8 cellular contexts compared by ENCODE assay signal in genomic region chr17:68498479-68499326, GRCh38. TPM values are rescaled to one million over a fixed set of nuclear protein-coding genes. Genes with fewer than 3 reads are reported as not detected.
DNase-seq lines count a peak whose midpoint lies in the region; ATAC-seq and TF ChIP-seq lines count a peak whose summit lies in the region.

No MANE protein-coding gene starts in this region.

- peak overlapping the region in 1 of 2 donors; percentile 30 for H3K27ac Mint-ChIP-seq in stimulated activated naive CD8-positive, alpha-beta T cell treated with anti-CD3 and anti-CD28 coated beads, Interleukin-15, amount 100 ng/mL, for 72 hours
- H3K27ac Mint-ChIP-seq in effector memory CD8-positive, alpha-beta T cell, result peak overlapping the region; percentile 24 to 65

- H3K27me3 ChIP-seq in uterus, result no peaks in the 10 kb centered on the region

- DNase-seq in stimulated activated naive CD8-positive, alpha-beta T cell treated with anti-CD3 and anti-CD28 coated beads, Interleukin-15, amount 100 ng/mL, for 72 hours, result no peak
- no peak for DNase-seq in stimulated activated naive CD8-positive, alpha-beta T cell treated with anti-CD3 and anti-CD28 coated beads, Interleukin-15, Interleukin-2, amounts not matched to agents 100 U/mL and 50 U/mL, for 24 hours
- no peak for DNase-seq in effector memory CD8-positive, alpha-beta T cell
- DNase-seq in uterus (peak; percentile 51 to 59), KG1 (lab: John Stamatoyannopoulos, UW) (no peak), RWPE1 (ENCODE audit: low spot score) (no peak), NCI-H69 (lab: John Stamatoyannopoulos, UW) (no peak)

- peaks cover 18% of the 10 kb centered on the region for H3K4me1 Mint-ChIP-seq in stimulated activated naive CD8-positive, alpha-beta T cell treated with anti-CD3 and anti-CD28 coated beads, Interleukin-15, amount 100 ng/mL, for 72 hours
- H3K4me1 Mint-ChIP-seq in effector memory CD8-positive, alpha-beta T cell (ENCODE audit: low read depth in 2 of 2), result peaks cover 7 to 18% of the 10 kb centered on the region in 2 donors

- CTCF ChIA-PET in RWPE1 (lab: Yijun Ruan, JAX), result interaction anchor here (0.7 kb wide), 1 partner anchor 28 kb away, joined by 4 read pairs; no protein-coding TSS in a partner anchor

- peaks cover 5% of the 10 kb centered on the region for H3K36me3 Mint-ChIP-seq in effector memory CD8-positive, alpha-beta T cell (ENCODE audit: insufficient read depth)

- ATAC-seq in stimulated activated naive CD8-positive, alpha-beta T cell treated with anti-CD3 and anti-CD28 coated beads, Interleukin-15, amount 100 ng/mL, for 72 hours, result no peak
- ATAC-seq in stimulated activated naive CD8-positive, alpha-beta T cell treated with anti-CD3 and anti-CD28 coated beads, Interleukin-15, Interleukin-2, amounts not matched to agents 100 U/mL and 50 U/mL, for 24 hours, result no peak
- ATAC-seq in HG03571 (IDR thresholded peaks at IDR 0.05; ENCODE audit: unreplicated experiment), result peak; percentile 21
- ATAC-seq in effector memory CD8-positive, alpha-beta T cell (replicated peaks), result no peak

- no peaks in the 10 kb centered on the region for H3K9me3 Mint-ChIP-seq in stimulated activated naive CD8-positive, alpha-beta T cell treated with anti-CD3 and anti-CD28 coated beads, Interleukin-15, amount 100 ng/mL, for 72 hours
- no peaks in the 10 kb centered on the region for H3K9me3 Mint-ChIP-seq in effector memory CD8-positive, alpha-beta T cell

- POLR2A ChIA-PET in RWPE1 (lab: Yijun Ruan, JAX; ENCODE audit: low non-redundant PET), result no interaction called here

- H3K36me3 ChIP-seq in uterus, result no peaks in the 10 kb centered on the region

- H3K4me3 Mint-ChIP-seq in stimulated activated naive CD8-positive, alpha-beta T cell treated with anti-CD3 and anti-CD28 coated beads, Interleukin-15, amount 100 ng/mL, for 72 hours, result peak overlapping the region; percentile 36 to 51
- H3K4me3 Mint-ChIP-seq in effector memory CD8-positive, alpha-beta T cell, result peak overlapping the region in 1 of 2 donors; percentile 49

- TF ChIP-seq CTCF in uterus (IDR thresholded peaks at IDR 0.05) (no peak), RWPE1 (conservative IDR thresholded peaks at IDR 0.05; ENCODE audit: low read depth) (no peak)

- peaks cover 18% of the 10 kb centered on the region for H3K27me3 Mint-ChIP-seq in stimulated activated naive CD8-positive, alpha-beta T cell treated with anti-CD3 and anti-CD28 coated beads, Interleukin-15, amount 100 ng/mL, for 72 hours
- peaks cover 5 to 27% of the 10 kb centered on the region in 2 donors for H3K27me3 Mint-ChIP-seq in effector memory CD8-positive, alpha-beta T cell

- H3K4me1 ChIP-seq in uterus, result no peaks in the 10 kb centered on the region

- H3K4me3 ChIP-seq in uterus, result no peak overlapping the region

- H3K27ac ChIP-seq in uterus (peak overlapping the region; percentile 36 to 55), RWPE1 (no peak overlapping the region)

- intact Hi-C loops in uterus (cut with DNase I; ENCODE audit: low total_unique reads), result no loop called here

- TF ChIP-seq POLR2A in uterus (IDR thresholded peaks at IDR 0.05), result no peak

- no peaks in the 10 kb centered on the region for H3K9me3 ChIP-seq in uterus

RNA-seq across cellular contexts. Expression of gene PRKAR1A, which starts 13.5 kb away (rescaled TPM):
- total RNA-seq in uterus, result 100 to 1,000 TPM; 171 to 532 (median 388) TPM

RNA-seq across cellular contexts. Expression of gene WIPI1, which starts 41.4 kb away (rescaled TPM):
- 10 to 100 TPM in 3 of 4 donors, 1 to 10 TPM in 1; 7.9 to 40.7 (median 27.9) TPM for total RNA-seq in uterus

Comparison
In these comparisons a context has a peak if more than half of its experiments do, and no peak if none do; other contexts are left out.
1. DNase-seq: peak in uterus (2 of 2); none in stimulated activated naive CD8-positive, alpha-beta T cell treated with anti-CD3 and anti-CD28 coated beads, Interleukin-15, amount 100 ng/mL, for 72 hours (0 of 2), stimulated activated naive CD8-positive, alpha-beta T cell treated with anti-CD3 and anti-CD28 coated beads, Interleukin-15, Interleukin-2, amounts not matched to agents 100 U/mL and 50 U/mL, for 24 hours (single experiment), effector memory CD8-positive, alpha-beta T cell (0 of 3), KG1 (single experiment), RWPE1 (single experiment) and NCI-H69 (single experiment).